In the genomic region with DNA sequence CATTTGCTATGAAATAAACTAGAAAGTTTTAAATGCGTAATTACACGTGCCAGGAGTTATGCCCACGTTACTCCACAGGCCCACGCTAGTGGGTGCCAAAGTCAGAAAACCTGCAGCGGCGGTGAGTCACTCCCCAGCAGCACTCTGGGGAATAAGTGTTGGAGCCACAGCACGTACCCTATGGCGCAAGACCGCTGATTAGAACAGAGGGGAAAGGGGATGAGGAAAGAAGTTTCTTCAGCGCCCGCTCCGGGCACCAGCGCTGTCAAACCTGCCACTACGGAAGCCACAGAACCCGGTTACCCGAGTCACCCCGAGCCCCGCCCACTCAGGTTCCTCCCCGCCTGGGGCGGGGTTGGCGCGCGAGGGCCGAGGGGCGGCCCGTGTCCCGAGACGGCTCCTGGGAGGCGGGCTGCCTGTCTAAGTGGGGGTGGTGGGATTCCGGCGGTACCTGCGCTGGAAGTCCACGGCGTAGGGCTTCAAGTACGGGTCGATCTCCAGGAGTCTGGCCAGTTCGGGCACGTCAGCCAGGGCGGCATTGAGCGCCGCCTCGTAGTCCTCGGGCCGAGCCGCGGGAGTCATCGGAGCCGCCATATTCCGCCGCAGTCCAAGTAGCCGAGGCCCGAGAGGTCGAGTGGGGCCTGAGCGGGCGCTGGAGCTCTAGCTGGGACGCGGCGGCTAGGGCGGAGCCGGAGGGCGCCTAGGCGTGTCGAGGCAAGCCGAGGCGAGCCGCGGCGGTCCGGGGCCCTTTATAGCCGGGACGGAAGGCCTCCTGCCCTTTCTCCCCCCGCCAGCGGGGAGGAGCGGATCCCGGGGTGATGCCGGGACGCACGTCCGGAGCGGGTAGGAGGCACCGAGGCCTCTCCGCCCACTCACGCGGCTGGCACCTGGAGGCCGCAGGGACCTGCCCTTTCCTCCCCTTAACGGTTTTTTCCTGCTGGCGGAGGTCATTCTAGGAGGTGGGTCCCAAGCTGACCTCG, we compare ENCODE assay signal across 8 cellular contexts. TPM values are rescaled to one million over a fixed set of nuclear protein-coding genes. Genes with fewer than 3 reads are reported as not detected.
DNase-seq lines count a peak whose midpoint lies in the region; ATAC-seq and TF ChIP-seq lines count a peak whose summit lies in the region.

A gene (minus strand): TSS at position 722 of the 980 bp plus-strand sequence. CDS start 128 bp downstream, at position 594.

- peak within 1 kb of the TSS; percentile 94 for H3K4me3 Mint-ChIP-seq in T-helper 17 cell

- peaks cover 9% of the 10 kb centered on the region for H3K36me3 Mint-ChIP-seq in T-helper 17 cell (ENCODE audit: low read depth)

- ATAC-seq in HG02852 (IDR thresholded peaks at IDR 0.05; ENCODE audit: unreplicated experiment) (peak; percentile 91), T-helper 17 cell (peak; percentile 89), right cardiac atrium (peak; percentile 96)

- no peaks in the 10 kb centered on the region for H3K27me3 Mint-ChIP-seq in T-helper 17 cell

- H3K27ac Mint-ChIP-seq in T-helper 17 cell, result peak within 1 kb of the TSS; percentile 92

- H3K4me3 ChIP-seq in right cardiac atrium (ENCODE audit: low read length), result peak within 1 kb of the TSS; percentile 81
- H3K4me3 ChIP-seq in uterus, result peak within 1 kb of the TSS; percentile 81 to 90

- H3K9me3 ChIP-seq in T-helper 17 cell (ENCODE audit: control insufficient read depth, low read length, poor library complexity, severe bottlenecking) (no peaks in the 10 kb centered on the region), right cardiac atrium (ENCODE audit: control insufficient read depth, low read length) (no peaks in the 10 kb centered on the region), uterus (no peaks in the 10 kb centered on the region)

- under 1% methylated on average over 88 of the region's 88 CpGs for WGBS in right cardiac atrium

- intact Hi-C loops in right cardiac atrium (cut with DNase I) (no loop called here), uterus (cut with DNase I; ENCODE audit: low total_unique reads) (no loop called here)

- H3K27me3 ChIP-seq in right cardiac atrium (ENCODE audit: control insufficient read depth, insufficient read depth) (no peaks in the 10 kb centered on the region), uterus (no peaks in the 10 kb centered on the region)

- H3K4me1 ChIP-seq in right cardiac atrium (ENCODE audit: control insufficient read depth, insufficient read depth, low read length), result no peaks in the 10 kb centered on the region
- H3K4me1 ChIP-seq in uterus, result peaks cover 0 to 8% of the 10 kb centered on the region in 2 donors

- TF ChIP-seq POLR2A in uterus (IDR thresholded peaks at IDR 0.05), result peak; percentile 77

- peaks cover 17% of the 10 kb centered on the region for H3K4me1 Mint-ChIP-seq in T-helper 17 cell

- peak; percentile 91 for DNase-seq in GM13977 (ENCODE audit: low spot score)
- peak; percentile 50 for DNase-seq in NCI-H1436 treated with DMSO at 0.1 percent for 48 hours (lab: John Stamatoyannopoulos, UW)
- DNase-seq in T-helper 17 cell, result peak; percentile 80 to 85 (median 81)
- DNase-seq in right cardiac atrium, result peak; percentile 94 to 96 (median 96)
- peak; percentile 60 for DNase-seq in pulmonary artery endothelial cell (ENCODE audit: low read depth, low spot score)
- DNase-seq in uterus, result peak; percentile 89 to 93

- H3K36me3 ChIP-seq in uterus, result no peaks in the 10 kb centered on the region

- in situ Hi-C loops in GM13977 (cut with MboI; ENCODE audit: low pct_unique_long_range_greater_than_20kb, low sequenced_read_pairs, unreplicated experiment), result no loop called here

- TF ChIP-seq CTCF in GM13977 (IDR thresholded peaks at IDR 0.05; ENCODE audit: extremely low read depth, insufficient read depth, missing control alignments) (peak; percentile 34), uterus (IDR thresholded peaks at IDR 0.05) (peak in 3 of 4 experiments; percentile 28 to 52 (median 46))

- H3K27ac ChIP-seq in angular gyrus (ENCODE audit: low read depth, low read length) (peak within 1 kb of the TSS; percentile 93), right cardiac atrium (ENCODE audit: low read length) (peak within 1 kb of the TSS; percentile 99), uterus (peak within 1 kb of the TSS; percentile 98 to 99)

RNA-seq across cellular contexts. Expression of the gene that starts here (rescaled TPM):
- 1 to 10 TPM; 8.0 to 8.6 TPM for total RNA-seq in T-helper 17 cell
- 10 to 100 TPM; 48.9 to 73.0 (median 54.2) TPM for total RNA-seq in right cardiac atrium
- 38.2 TPM for polyA plus RNA-seq in right cardiac atrium
- total RNA-seq in pulmonary artery endothelial cell, result 155 and 174 TPM in 2 replicates
- 10 to 100 TPM in 3 of 4 donors, 1 to 10 TPM in 1; 9.2 to 33.8 (median 24.9) TPM for total RNA-seq in uterus

Comparison
In these comparisons a context has a peak if more than half of its experiments do, and no peak if none do; other contexts are left out.
1. Peak in every context shown above with its lines: DNase-seq, ATAC-seq, H3K4me3 ChIP-seq and H3K27ac ChIP-seq.